ENCODE assay signal across 1 cellular context in the genomic region with DNA sequence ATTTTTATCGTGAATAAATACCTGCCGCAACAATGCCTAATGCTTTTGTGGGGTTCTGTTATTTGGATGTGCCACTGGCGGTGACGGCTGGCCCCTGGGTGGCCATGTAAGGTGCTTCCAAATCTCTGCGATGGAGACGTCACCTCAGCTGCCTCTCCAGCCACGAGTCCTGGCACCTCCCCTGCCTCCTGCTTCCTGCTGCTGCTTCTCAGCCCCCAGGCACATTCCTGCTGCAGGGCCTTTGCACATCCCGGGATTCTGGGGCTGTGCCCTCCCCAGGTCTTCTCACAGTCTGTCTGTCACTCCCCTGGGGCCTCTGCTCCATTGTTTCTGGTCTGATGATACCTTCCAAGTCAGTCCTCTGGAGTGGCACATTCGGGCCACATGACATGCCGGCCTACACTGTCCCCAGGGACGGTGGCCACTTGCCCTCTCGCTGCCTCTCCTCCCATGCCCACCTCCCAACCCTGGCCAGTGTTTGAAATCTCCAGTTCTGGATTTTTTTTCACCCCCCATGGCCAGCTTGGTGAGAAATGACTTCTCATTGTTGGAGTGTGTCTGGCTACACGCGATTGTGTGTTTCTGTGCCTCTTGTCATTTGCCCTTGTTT.
TF ChIP-seq lines count a peak whose summit lies in the region.

No MANE protein-coding gene starts in this region.

TF ChIP-seq in GM23338, 12 proteins besides CTCF, POLR2A, EP300 and RAD21:
- TF ChIP-seq, protein P1, sequence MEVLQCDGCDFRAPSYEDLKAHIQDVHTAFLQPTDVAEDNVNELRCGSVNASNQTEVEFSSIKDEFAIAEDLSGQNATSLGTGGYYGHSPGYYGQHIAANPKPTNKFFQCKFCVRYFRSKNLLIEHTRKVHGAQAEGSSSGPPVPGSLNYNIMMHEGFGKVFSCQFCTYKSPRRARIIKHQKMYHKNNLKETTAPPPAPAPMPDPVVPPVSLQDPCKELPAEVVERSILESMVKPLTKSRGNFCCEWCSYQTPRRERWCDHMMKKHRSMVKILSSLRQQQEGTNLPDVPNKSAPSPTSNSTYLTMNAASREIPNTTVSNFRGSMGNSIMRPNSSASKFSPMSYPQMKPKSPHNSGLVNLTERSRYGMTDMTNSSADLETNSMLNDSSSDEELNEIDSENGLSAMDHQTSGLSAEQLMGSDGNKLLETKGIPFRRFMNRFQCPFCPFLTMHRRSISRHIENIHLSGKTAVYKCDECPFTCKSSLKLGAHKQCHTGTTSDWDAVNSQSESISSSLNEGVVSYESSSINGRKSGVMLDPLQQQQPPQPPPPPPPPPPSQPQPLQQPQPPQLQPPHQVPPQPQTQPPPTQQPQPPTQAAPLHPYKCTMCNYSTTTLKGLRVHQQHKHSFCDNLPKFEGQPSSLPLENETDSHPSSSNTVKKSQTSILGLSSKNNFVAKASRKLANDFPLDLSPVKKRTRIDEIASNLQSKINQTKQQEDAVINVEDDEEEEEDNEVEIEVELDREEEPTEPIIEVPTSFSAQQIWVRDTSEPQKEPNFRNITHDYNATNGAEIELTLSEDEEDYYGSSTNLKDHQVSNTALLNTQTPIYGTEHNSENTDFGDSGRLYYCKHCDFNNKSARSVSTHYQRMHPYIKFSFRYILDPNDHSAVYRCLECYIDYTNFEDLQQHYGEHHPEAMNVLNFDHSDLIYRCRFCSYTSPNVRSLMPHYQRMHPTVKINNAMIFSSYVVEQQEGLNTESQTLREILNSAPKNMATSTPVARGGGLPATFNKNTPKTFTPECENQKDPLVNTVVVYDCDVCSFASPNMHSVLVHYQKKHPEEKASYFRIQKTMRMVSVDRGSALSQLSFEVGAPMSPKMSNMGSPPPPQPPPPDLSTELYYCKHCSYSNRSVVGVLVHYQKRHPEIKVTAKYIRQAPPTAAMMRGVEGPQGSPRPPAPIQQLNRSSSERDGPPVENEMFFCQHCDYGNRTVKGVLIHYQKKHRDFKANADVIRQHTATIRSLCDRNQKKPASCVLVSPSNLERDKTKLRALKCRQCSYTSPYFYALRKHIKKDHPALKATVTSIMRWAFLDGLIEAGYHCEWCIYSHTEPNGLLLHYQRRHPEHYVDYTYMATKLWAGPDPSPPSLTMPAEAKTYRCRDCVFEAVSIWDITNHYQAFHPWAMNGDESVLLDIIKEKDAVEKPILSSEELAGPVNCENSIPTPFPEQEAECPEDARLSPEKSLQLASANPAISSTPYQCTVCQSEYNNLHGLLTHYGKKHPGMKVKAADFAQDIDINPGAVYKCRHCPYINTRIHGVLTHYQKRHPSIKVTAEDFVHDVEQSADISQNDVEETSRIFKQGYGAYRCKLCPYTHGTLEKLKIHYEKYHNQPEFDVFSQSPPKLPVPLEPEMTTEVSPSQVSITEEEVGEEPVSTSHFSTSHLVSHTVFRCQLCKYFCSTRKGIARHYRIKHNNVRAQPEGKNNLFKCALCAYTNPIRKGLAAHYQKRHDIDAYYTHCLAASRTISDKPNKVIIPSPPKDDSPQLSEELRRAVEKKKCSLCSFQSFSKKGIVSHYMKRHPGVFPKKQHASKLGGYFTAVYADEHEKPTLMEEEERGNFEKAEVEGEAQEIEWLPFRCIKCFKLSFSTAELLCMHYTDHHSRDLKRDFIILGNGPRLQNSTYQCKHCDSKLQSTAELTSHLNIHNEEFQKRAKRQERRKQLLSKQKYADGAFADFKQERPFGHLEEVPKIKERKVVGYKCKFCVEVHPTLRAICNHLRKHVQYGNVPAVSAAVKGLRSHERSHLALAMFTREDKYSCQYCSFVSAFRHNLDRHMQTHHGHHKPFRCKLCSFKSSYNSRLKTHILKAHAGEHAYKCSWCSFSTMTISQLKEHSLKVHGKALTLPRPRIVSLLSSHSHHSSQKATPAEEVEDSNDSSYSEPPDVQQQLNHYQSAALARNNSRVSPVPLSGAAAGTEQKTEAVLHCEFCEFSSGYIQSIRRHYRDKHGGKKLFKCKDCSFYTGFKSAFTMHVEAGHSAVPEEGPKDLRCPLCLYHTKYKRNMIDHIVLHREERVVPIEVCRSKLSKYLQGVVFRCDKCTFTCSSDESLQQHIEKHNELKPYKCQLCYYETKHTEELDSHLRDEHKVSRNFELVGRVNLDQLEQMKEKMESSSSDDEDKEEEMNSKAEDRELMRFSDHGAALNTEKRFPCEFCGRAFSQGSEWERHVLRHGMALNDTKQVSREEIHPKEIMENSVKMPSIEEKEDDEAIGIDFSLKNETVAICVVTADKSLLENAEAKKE (CRISPR knock-in tag; IDR thresholded peaks at IDR 0.05), result no peak
- TF ChIP-seq, protein P2, sequence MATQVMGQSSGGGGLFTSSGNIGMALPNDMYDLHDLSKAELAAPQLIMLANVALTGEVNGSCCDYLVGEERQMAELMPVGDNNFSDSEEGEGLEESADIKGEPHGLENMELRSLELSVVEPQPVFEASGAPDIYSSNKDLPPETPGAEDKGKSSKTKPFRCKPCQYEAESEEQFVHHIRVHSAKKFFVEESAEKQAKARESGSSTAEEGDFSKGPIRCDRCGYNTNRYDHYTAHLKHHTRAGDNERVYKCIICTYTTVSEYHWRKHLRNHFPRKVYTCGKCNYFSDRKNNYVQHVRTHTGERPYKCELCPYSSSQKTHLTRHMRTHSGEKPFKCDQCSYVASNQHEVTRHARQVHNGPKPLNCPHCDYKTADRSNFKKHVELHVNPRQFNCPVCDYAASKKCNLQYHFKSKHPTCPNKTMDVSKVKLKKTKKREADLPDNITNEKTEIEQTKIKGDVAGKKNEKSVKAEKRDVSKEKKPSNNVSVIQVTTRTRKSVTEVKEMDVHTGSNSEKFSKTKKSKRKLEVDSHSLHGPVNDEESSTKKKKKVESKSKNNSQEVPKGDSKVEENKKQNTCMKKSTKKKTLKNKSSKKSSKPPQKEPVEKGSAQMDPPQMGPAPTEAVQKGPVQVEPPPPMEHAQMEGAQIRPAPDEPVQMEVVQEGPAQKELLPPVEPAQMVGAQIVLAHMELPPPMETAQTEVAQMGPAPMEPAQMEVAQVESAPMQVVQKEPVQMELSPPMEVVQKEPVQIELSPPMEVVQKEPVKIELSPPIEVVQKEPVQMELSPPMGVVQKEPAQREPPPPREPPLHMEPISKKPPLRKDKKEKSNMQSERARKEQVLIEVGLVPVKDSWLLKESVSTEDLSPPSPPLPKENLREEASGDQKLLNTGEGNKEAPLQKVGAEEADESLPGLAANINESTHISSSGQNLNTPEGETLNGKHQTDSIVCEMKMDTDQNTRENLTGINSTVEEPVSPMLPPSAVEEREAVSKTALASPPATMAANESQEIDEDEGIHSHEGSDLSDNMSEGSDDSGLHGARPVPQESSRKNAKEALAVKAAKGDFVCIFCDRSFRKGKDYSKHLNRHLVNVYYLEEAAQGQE (IDR thresholded peaks at IDR 0.05; ENCODE audit: unreplicated experiment), result no peak
- no peak for TF ChIP-seq JUNB (IDR thresholded peaks at IDR 0.05; ENCODE audit: unreplicated experiment)
- no peak for TF ChIP-seq CREB1 (CRISPR knock-in tag; IDR thresholded peaks at IDR 0.05; ENCODE audit: low read depth)
- no peak for TF ChIP-seq NANOG (IDR thresholded peaks at IDR 0.05; ENCODE audit: borderline replicate concordance)
- no peak for TF ChIP-seq ZNF114 (CRISPR knock-in tag; IDR thresholded peaks at IDR 0.05)
- no peak for TF ChIP-seq ZNF331 (CRISPR knock-in tag; IDR thresholded peaks at IDR 0.05; ENCODE audit: low read depth)
- TF ChIP-seq, protein P3, sequence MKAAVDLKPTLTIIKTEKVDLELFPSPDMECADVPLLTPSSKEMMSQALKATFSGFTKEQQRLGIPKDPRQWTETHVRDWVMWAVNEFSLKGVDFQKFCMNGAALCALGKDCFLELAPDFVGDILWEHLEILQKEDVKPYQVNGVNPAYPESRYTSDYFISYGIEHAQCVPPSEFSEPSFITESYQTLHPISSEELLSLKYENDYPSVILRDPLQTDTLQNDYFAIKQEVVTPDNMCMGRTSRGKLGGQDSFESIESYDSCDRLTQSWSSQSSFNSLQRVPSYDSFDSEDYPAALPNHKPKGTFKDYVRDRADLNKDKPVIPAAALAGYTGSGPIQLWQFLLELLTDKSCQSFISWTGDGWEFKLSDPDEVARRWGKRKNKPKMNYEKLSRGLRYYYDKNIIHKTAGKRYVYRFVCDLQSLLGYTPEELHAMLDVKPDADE (IDR thresholded peaks at IDR 0.05), result no peak
